8 cellular contexts compared by ENCODE assay signal in genomic region chr16:67530013-67530939, GRCh38. TPM values are rescaled to one million over a fixed set of nuclear protein-coding genes. Genes with fewer than 3 reads are reported as not detected.
DNase-seq lines count a peak whose midpoint lies in the region; TF ChIP-seq lines count a peak whose summit lies in the region.

No MANE protein-coding gene starts in this region.

- 5 to 10% methylated on average over 38 to 48 of the region's 48 CpGs for WGBS in esophagus, 2 donors

- peak overlapping the region; percentile 79 for H3K4me3 ChIP-seq in HFF-Myc (replicated peaks; ENCODE audit: low read depth, low read length)
- H3K4me3 ChIP-seq in esophagus (ENCODE audit: low read depth in 1 of 2, low read length in 2 of 2) = peak overlapping the region; percentile 43 to 61
- H3K4me3 ChIP-seq in mononuclear cell (ENCODE audit: low read length) = peak overlapping the region; percentile 61

- peak overlapping the region; percentile 76 to 77 for H3K27ac ChIP-seq in esophagus (ENCODE audit: low read depth in 2 of 2, low read length in 1 of 2)

- TF ChIP-seq CTCF in HFF-Myc (IDR thresholded peaks at IDR 0.05; ENCODE audit: low read depth, low read length, missing control alignments) (no peak), type B pancreatic cell (conservative IDR thresholded peaks at IDR 0.05) (no peak)

- peaks cover 16% of the 10 kb centered on the region for H3K27me3 Mint-ChIP-seq in type B pancreatic cell

- H3K36me3 ChIP-seq in esophagus (ENCODE audit: control insufficient read depth in 2 of 2, insufficient read depth in 2 of 2, low read length in 1 of 2) = no peaks in the 10 kb centered on the region

- DNase-seq in NCI-H1092 treated with DMSO at 0.1 percent for 48 hours (lab: John Stamatoyannopoulos, UW) (peak; percentile 45), NCI-H1092 (lab: John Stamatoyannopoulos, UW) (no peak), HFF-Myc (ENCODE audit: extremely low read depth, low read depth) (no peak), T1000 (lab: John Stamatoyannopoulos, UW) (peak; percentile 19), type B pancreatic cell (ENCODE audit: extremely low spot score, unreplicated experiment) (peak; percentile 70), superior temporal gyrus (ENCODE audit: extremely low spot score) (no peak)

- peaks cover 23% of the 10 kb centered on the region for H3K4me1 Mint-ChIP-seq in type B pancreatic cell (ENCODE audit: unreplicated experiment)

- H3K9me3 ChIP-seq in esophagus (ENCODE audit: control insufficient read depth in 2 of 2, insufficient read depth in 1 of 2, low read depth in 1 of 2, low read length in 1 of 2) (no peaks in the 10 kb centered on the region), mononuclear cell (ENCODE audit: low read depth, low read length) (no peaks in the 10 kb centered on the region)

- H3K9me3 Mint-ChIP-seq in type B pancreatic cell = no peaks in the 10 kb centered on the region

- H3K27me3 ChIP-seq in esophagus (ENCODE audit: control insufficient read depth in 1 of 2, insufficient read depth in 2 of 2, low read length in 2 of 2) = no peaks in the 10 kb centered on the region
- no peaks in the 10 kb centered on the region for H3K27me3 ChIP-seq in mononuclear cell (ENCODE audit: insufficient read depth, low read length)

- peak overlapping the region; percentile 95 for H3K4me3 Mint-ChIP-seq in type B pancreatic cell

- H3K36me3 Mint-ChIP-seq in type B pancreatic cell = no peaks in the 10 kb centered on the region

- peak overlapping the region; percentile 88 for H3K27ac Mint-ChIP-seq in type B pancreatic cell

- H3K4me1 ChIP-seq in esophagus (ENCODE audit: control insufficient read depth in 2 of 2, insufficient read depth in 2 of 2, low read length in 1 of 2) (peaks cover 0 to 7% of the 10 kb centered on the region in 2 donors), mononuclear cell (ENCODE audit: insufficient read depth, low read length) (peaks cover 59% of the 10 kb centered on the region)

RNA-seq across cellular contexts. Expression of gene RIPOR1, which starts 1.6 kb away (rescaled TPM):
- polyA plus RNA-seq in esophagus = 10 to 100 TPM; 12.7 to 14.9 TPM
- 42.6 TPM for total RNA-seq in mononuclear cell
- total RNA-seq in type B pancreatic cell (ENCODE audit: low replicate concordance) = 38.5 and 43.1 TPM in 2 replicates

RNA-seq across cellular contexts. Expression of gene CTCF, which starts 32.0 kb away (rescaled TPM):
- 10 to 100 TPM; 16.9 to 21.3 TPM for polyA plus RNA-seq in esophagus
- total RNA-seq in mononuclear cell (43.2 TPM), type B pancreatic cell (ENCODE audit: low replicate concordance) (48.4 and 57.8 TPM in 2 replicates)

RNA-seq across cellular contexts. Expression of gene AGRP, which starts 46.9 kb away (rescaled TPM):
- polyA plus RNA-seq in esophagus = not detected
- not detected for total RNA-seq in mononuclear cell
- not detected in 2 replicates for total RNA-seq in type B pancreatic cell (ENCODE audit: low replicate concordance)

RNA-seq across cellular contexts. Expression of gene ATP6V0D1, which starts 49.3 kb away (rescaled TPM):
- 10 to 100 TPM; 17.0 to 78.1 TPM for polyA plus RNA-seq in esophagus
- total RNA-seq in mononuclear cell (113 TPM), type B pancreatic cell (ENCODE audit: low replicate concordance) (73.5 and 94.4 TPM in 2 replicates)

Comparison
In these comparisons a context has a peak if more than half of its experiments do, and no peak if none do; other contexts are left out.
1. DNase-seq: peak in NCI-H1092 treated with DMSO at 0.1 percent for 48 hours (single experiment), T1000 (single experiment) and type B pancreatic cell (single experiment); none in NCI-H1092 (single experiment), HFF-Myc (single experiment) and superior temporal gyrus (single experiment).
2. Peak in every context shown above with its lines, with median percentiles within 50 percentile points of each other: H3K4me3 ChIP-seq.